In genomic region chr6:2758980-2759379, GRCh38 we compare ENCODE assay signal across 25 cellular contexts.
"Had no signal": no experiment of that assay in that cellular context is flagged by ENCODE, and none has a peak within 500 bp of the region (broad histone marks: within the 10 kb centered on the region; RNA-seq: fewer than 3 reads in every experiment).

No MANE protein-coding gene starts in this region.

- H3K27me3 ChIP-seq: colonic mucosa, esophagus squamous epithelium, gastrocnemius medialis, hepatocyte, left lung had no signal

- H3K27ac ChIP-seq: colonic mucosa, epithelial cell of prostate, esophagus squamous epithelium, hepatocyte, left lung, lower lobe of right lung had no signal

- ATAC-seq: effector memory CD8-positive, alpha-beta T cell; esophagus mucosa; gastrocnemius medialis; left lung; lower lobe of right lung; mucosa of descending colon had no signal

- H3K36me3 ChIP-seq: colonic mucosa, esophagus squamous epithelium, gastrocnemius medialis, left lung, lower lobe of right lung had no signal

- H3K79me2 ChIP-seq: hepatocyte had no signal

- H3K9me3 ChIP-seq: colonic mucosa, esophagus squamous epithelium, gastrocnemius medialis, left lung, lower lobe of right lung, mucosa of descending colon had no signal

- DNase-seq: colonic mucosa; cortex of kidney; effector CD8-positive, alpha-beta T cell; effector memory CD8-positive, alpha-beta T cell; endodermal cell; erythroblast; esophagus squamous epithelium; foreskin fibroblast; foreskin melanocyte; gastrocnemius medialis; glutamatergic neuron; head of caudate nucleus; hypothalamus; immature natural killer cell; islet precursor cell; kidney; kidney glomerular epithelial cell; left lung; lower lobe of right lung; mesenchymal stem cell; mucosa of descending colon; naive B cell had no signal

- H3K4me2 ChIP-seq: hepatocyte had no signal

- H3K4me1 ChIP-seq: colonic mucosa had no signal

- H3K4me3 ChIP-seq: colonic mucosa, esophagus squamous epithelium, gastrocnemius medialis, hepatocyte, left lung, lower lobe of right lung, mucosa of descending colon had no signal

- H2AFZ ChIP-seq: hepatocyte had no signal
